ENCODE assay signal across 8 cellular contexts in the genomic region with DNA sequence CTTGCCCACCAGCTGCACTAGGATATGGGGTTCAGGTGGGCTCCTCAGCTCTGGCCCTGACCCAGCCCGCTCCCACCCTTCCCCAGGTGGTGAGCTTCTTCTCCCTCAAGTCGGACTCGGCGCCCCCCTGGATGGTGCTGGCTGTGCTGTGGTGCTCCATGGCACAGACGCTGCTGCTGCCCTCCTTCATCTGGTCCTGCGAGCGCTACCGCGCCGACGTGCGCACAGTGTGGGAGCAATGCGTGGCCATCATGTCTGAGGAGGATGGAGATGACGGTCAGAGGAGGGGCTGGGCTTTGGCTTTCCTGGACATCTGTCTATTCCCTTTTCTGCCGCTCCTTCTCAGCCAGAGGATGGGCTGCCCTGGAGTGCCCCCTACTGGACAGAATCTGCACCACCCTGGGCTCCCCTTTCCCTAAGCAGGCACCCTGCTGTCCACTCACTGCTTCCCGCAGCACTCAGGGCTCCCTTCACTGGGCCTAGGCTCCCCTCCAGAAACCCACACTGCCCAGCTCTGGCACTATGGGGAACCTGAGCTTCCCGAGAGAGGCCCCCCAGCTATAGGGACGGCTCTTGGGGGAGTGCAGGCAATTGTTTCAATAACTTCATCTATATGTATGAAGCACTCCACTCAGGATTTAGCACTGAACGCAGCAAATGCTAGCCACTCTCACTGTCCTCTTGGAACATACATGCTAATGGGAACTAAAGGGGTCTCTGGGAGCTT. TPM values are rescaled to one million over a fixed set of nuclear protein-coding genes. Genes with fewer than 3 reads are reported as not detected.
DNase-seq lines count a peak whose midpoint lies in the region; ATAC-seq and TF ChIP-seq lines count a peak whose summit lies in the region.

No MANE protein-coding gene starts in this region.

- H3K79me2 ChIP-seq in OCI-LY1 (ENCODE audit: insufficient read depth, low read length): no peaks in the 10 kb centered on the region

- no peaks in the 10 kb centered on the region for H3K9me3 Mint-ChIP-seq in naive B cell

- peaks cover 0 to 21% of the 10 kb centered on the region in 2 donors for H3K36me3 Mint-ChIP-seq in naive B cell

- no peaks in the 10 kb centered on the region for H3F3A ChIP-seq in OCI-LY1 (ENCODE audit: insufficient read depth, low read length)

- intact Hi-C loops in esophagus squamous epithelium (cut with DNase I): loop anchor here (5.0 kb wide), 1 partner anchor 88 kb away; no protein-coding TSS in a partner anchor

- H3K27ac ChIP-seq in HUES64 (ENCODE audit: low read depth, low read length) (no peak overlapping the region), OCI-LY1 (ENCODE audit: low read depth, low read length, poor library complexity, severe bottlenecking) (no peak overlapping the region), esophagus squamous epithelium (no peak overlapping the region)

- H3K4me1 ChIP-seq in HUES64 (ENCODE audit: insufficient read depth, low read length): peaks cover 35% of the 10 kb centered on the region
- H3K4me1 ChIP-seq in OCI-LY1 (ENCODE audit: insufficient read depth, low read length, severe bottlenecking): peaks cover 6% of the 10 kb centered on the region
- H3K4me1 ChIP-seq in esophagus squamous epithelium: peaks cover 10 to 69% (median 18%) of the 10 kb centered on the region in 3 donors

- no peak overlapping the region for H2AFZ ChIP-seq in OCI-LY1 (ENCODE audit: low read length)

- no peak overlapping the region for H3K4me2 ChIP-seq in OCI-LY1 (ENCODE audit: low read length)

- no peaks in the 10 kb centered on the region for H4K20me1 ChIP-seq in OCI-LY1 (ENCODE audit: insufficient read depth, low read length)

- H3K27me3 ChIP-seq in HUES64 (ENCODE audit: insufficient read depth, low read length): peaks cover 26% of the 10 kb centered on the region
- peaks cover 5% of the 10 kb centered on the region; the same call in 1 of the 2 replicates for H3K27me3 ChIP-seq in OCI-LY1 (ENCODE audit: insufficient read depth, low read length)
- peaks cover 0 to 97% (median 5%) of the 10 kb centered on the region in 4 donors for H3K27me3 ChIP-seq in esophagus squamous epithelium

- WGBS in HUES64: 6% methylated on average over 18 of the region's 19 CpGs
- 13 to 19% methylated on average over 3 to 6 of the region's 19 CpGs for WGBS in esophagus squamous epithelium, 2 donors

- H3K4me3 ChIP-seq in HUES64 (ENCODE audit: low read length) (peak overlapping the region; percentile 42), OCI-LY1 (ENCODE audit: low read depth, low read length, poor library complexity, severe bottlenecking) (no peak overlapping the region), esophagus squamous epithelium (peak overlapping the region in 1 of 4 donors; percentile 24)

- peak; percentile 86 for TF ChIP-seq CTCF in OCI-LY1 (IDR thresholded peaks at IDR 0.05; ENCODE audit: low read length)
- TF ChIP-seq CTCF in esophagus squamous epithelium (IDR thresholded peaks at IDR 0.05): peak; percentile 85 to 94 (median 90)

- no peak overlapping the region for H3K9ac ChIP-seq in HUES64 (ENCODE audit: low read depth, low read length)
- H3K9ac ChIP-seq in OCI-LY1 (ENCODE audit: low read length): no peak overlapping the region

- peaks cover 8% of the 10 kb centered on the region for H3K36me3 ChIP-seq in HUES64 (ENCODE audit: insufficient read depth, low read length)
- no peaks in the 10 kb centered on the region for H3K36me3 ChIP-seq in OCI-LY1 (ENCODE audit: insufficient read depth, low read length)
- peaks cover 0 to 5% (median 0%) of the 10 kb centered on the region in 3 donors for H3K36me3 ChIP-seq in esophagus squamous epithelium

- H3K27me3 Mint-ChIP-seq in naive B cell: peaks cover 65 to 99% (median 96%) of the 10 kb centered on the region in 3 donors

- no peaks in the 10 kb centered on the region for H3K9me2 ChIP-seq in OCI-LY1 (ENCODE audit: low read depth, low read length)

- no peak overlapping the region for H3K27ac Mint-ChIP-seq in naive B cell

- peak; percentile 95 for DNase-seq in DMS53 treated with DMSO at 0.1 percent for 48 hours (lab: John Stamatoyannopoulos, UW; ENCODE audit: unreplicated experiment)
- DNase-seq in activated T-cell treated with anti-CD3 and anti-CD28 coated beads, Interleukin-2, amount 50 U/mL, for 1 hour: peak; percentile 87
- no peak for DNase-seq in esophagus squamous epithelium (lab: John Stamatoyannopoulos, UW)
- DNase-seq in naive B cell: peak; percentile 63
- peak; percentile 68 for DNase-seq in stimulated activated CD8-positive, alpha-beta memory T cell treated with anti-CD3 and anti-CD28 coated beads, Interleukin-7, amount 100 ng/mL, for 24 hours (ENCODE audit: low read depth)

- peaks cover 36 to 51% (median 40%) of the 10 kb centered on the region in 3 donors for H3K4me1 Mint-ChIP-seq in naive B cell

- peak overlapping the region in 4 of 8 donors; percentile 1 to 23 (median 21) for H3K4me3 Mint-ChIP-seq in naive B cell

- ATAC-seq in naive B cell (ENCODE audit: low read depth in 2 of 2) (peak; percentile 51 to 57), GM21381 (IDR thresholded peaks at IDR 0.05; ENCODE audit: unreplicated experiment) (no peak)

- no peaks in the 10 kb centered on the region for H3K9me3 ChIP-seq in HUES64 (ENCODE audit: insufficient read depth, low read depth, low read length)
- H3K9me3 ChIP-seq in OCI-LY1 (ENCODE audit: low read length): no peaks in the 10 kb centered on the region
- no peaks in the 10 kb centered on the region for H3K9me3 ChIP-seq in esophagus squamous epithelium

- no peak for TF ChIP-seq POLR2A in esophagus squamous epithelium (IDR thresholded peaks at IDR 0.05)

RNA-seq across cellular contexts. Expression of a gene that starts 2.6 kb away (rescaled TPM):
- 23.3 TPM for polyA plus RNA-seq in HUES64 (2013, experiment 1 of 2)
- 24.5 TPM for polyA plus RNA-seq in HUES64 (2013, experiment 2 of 2)
- 1 to 10 TPM; 2.6 to 6.6 (median 4.4) TPM for total RNA-seq in esophagus squamous epithelium
- not detected for polyA plus RNA-seq in naive B cell (ENCODE audit: low read depth in 6 of 6)

RNA-seq across cellular contexts. Expression of a gene that starts 3.9 kb away (rescaled TPM):
- polyA plus RNA-seq in HUES64 (2013, experiment 1 of 2): 5.8 TPM
- polyA plus RNA-seq in HUES64 (2013, experiment 2 of 2): 9.2 TPM
- total RNA-seq in esophagus squamous epithelium: 1 to 10 TPM in 3 of 4 donors, not detected in 1; 1.3 to 2.3 (median 1.5) TPM
- polyA plus RNA-seq in naive B cell (ENCODE audit: low read depth in 6 of 6): not detected

RNA-seq across cellular contexts. Expression of a gene that starts 15.2 kb away (rescaled TPM):
- polyA plus RNA-seq in HUES64 (2013, experiment 1 of 2): 6.4 TPM
- 4.9 TPM for polyA plus RNA-seq in HUES64 (2013, experiment 2 of 2)
- under 1 TPM in 1 of 4 donors, not detected in 3; 0.76 TPM for total RNA-seq in esophagus squamous epithelium
- not detected for polyA plus RNA-seq in naive B cell (ENCODE audit: low read depth in 6 of 6)

RNA-seq across cellular contexts. Expression of a gene that starts 25.5 kb away (rescaled TPM):
- polyA plus RNA-seq in HUES64 (2013, experiment 1 of 2): 47.6 TPM
- polyA plus RNA-seq in HUES64 (2013, experiment 2 of 2): 50.7 TPM
- 10 to 100 TPM in 3 of 4 donors, 1 to 10 TPM in 1; 5.9 to 20.0 (median 12.8) TPM for total RNA-seq in esophagus squamous epithelium
- polyA plus RNA-seq in naive B cell (ENCODE audit: low read depth in 6 of 6): 1 to 10 TPM in 1 of 6 donors, under 1 TPM in 3, not detected in 2; 0.74 to 1.0 (median 0.89) TPM

RNA-seq across cellular contexts. Expression of a gene that starts 26.4 kb away (rescaled TPM):
- polyA plus RNA-seq in HUES64 (2013, experiment 1 of 2): 69.7 TPM
- polyA plus RNA-seq in HUES64 (2013, experiment 2 of 2): 67.6 TPM
- total RNA-seq in esophagus squamous epithelium: 10 to 100 TPM; 50.6 to 60.0 (median 54.0) TPM
- polyA plus RNA-seq in naive B cell (ENCODE audit: low read depth in 6 of 6): 10 to 100 TPM; 28.5 to 45.1 (median 35.4) TPM
